ENCODE assay signal across 8 cellular contexts in genomic region chr1:212291505-212292134, GRCh38. TPM values are rescaled to one million over a fixed set of nuclear protein-coding genes. Genes with fewer than 3 reads are reported as not detected.
DNase-seq lines count a peak whose midpoint lies in the region; ATAC-seq, FAIRE-seq and TF ChIP-seq lines count a peak whose summit lies in the region.

No MANE protein-coding gene starts in this region.

- TF ChIP-seq POLR2A in uterus (IDR thresholded peaks at IDR 0.05), result no peak

- ATAC-seq in GM19328 (IDR thresholded peaks at IDR 0.05; ENCODE audit: unreplicated experiment) (peak; percentile 69), HG03558 (IDR thresholded peaks at IDR 0.05; ENCODE audit: extremely low read depth, unreplicated experiment) (peak; percentile 50)

- in situ Hi-C loops in astrocyte of the cerebellum (cut with HindIII; ENCODE audit: low sequenced_read_pairs), result loop anchor here (25.0 kb wide), 1 partner anchor 229 kb away; no protein-coding TSS in a partner anchor

- H3K27ac ChIP-seq in kidney (ENCODE audit: low read depth in 2 of 2, low read length in 2 of 2), result no peak overlapping the region
- no peak overlapping the region for H3K27ac ChIP-seq in uterus
- no peak overlapping the region for H3K27ac ChIP-seq in effector memory CD4-positive, alpha-beta T cell (ENCODE audit: insufficient read depth, low read length, poor library complexity, severe bottlenecking)

- peak; percentile 74 for TF ChIP-seq CTCF in astrocyte of the cerebellum (IDR thresholded peaks at IDR 0.05; ENCODE audit: low read depth, low read length, missing control alignments)
- TF ChIP-seq CTCF in kidney (IDR thresholded peaks at IDR 0.05; ENCODE audit: borderline replicate concordance, extremely low read depth, insufficient read depth), result peak; percentile 65
- peak; percentile 45 to 66 (median 54) for TF ChIP-seq CTCF in uterus (IDR thresholded peaks at IDR 0.05)

- H3K4me1 ChIP-seq in kidney (ENCODE audit: control insufficient read depth in 1 of 2, insufficient read depth in 1 of 2, low read depth in 1 of 2, low read length in 2 of 2) (peaks cover 4 to 22% of the 10 kb centered on the region in 2 donors), uterus (peaks cover 0 to 19% of the 10 kb centered on the region in 2 donors)
- peaks cover 36% of the 10 kb centered on the region for H3K4me1 ChIP-seq in effector memory CD4-positive, alpha-beta T cell (ENCODE audit: control insufficient read depth, insufficient read depth, low read length, poor library complexity, severe bottlenecking)

- H3K9me3 ChIP-seq in kidney (ENCODE audit: control insufficient read depth in 1 of 2, low read length in 2 of 2) (no peaks in the 10 kb centered on the region), uterus (no peaks in the 10 kb centered on the region)
- no peaks in the 10 kb centered on the region for H3K9me3 ChIP-seq in effector memory CD4-positive, alpha-beta T cell (ENCODE audit: control insufficient read depth, low read length)

- H3K9ac ChIP-seq in kidney (ENCODE audit: low read length in 2 of 2), result no peak overlapping the region

- peak; percentile 39 for FAIRE-seq in kidney (lab: Jason Lieb, UNC)

- intact Hi-C loops in kidney (cut with DNase I), result no loop called here
- intact Hi-C loops in uterus (cut with DNase I; ENCODE audit: low total_unique reads), result no loop called here

- H3K36me3 ChIP-seq in kidney (ENCODE audit: control insufficient read depth in 1 of 2, insufficient read depth in 2 of 2, low read length in 2 of 2) (no peaks in the 10 kb centered on the region), uterus (no peaks in the 10 kb centered on the region)
- H3K36me3 ChIP-seq in effector memory CD4-positive, alpha-beta T cell (ENCODE audit: control insufficient read depth, insufficient read depth, low read length), result no peaks in the 10 kb centered on the region

- H3K4me3 ChIP-seq in astrocyte of the cerebellum (ENCODE audit: low read depth, low read length), result no peak overlapping the region
- no peak overlapping the region for H3K4me3 ChIP-seq in kidney (ENCODE audit: low read length in 2 of 2)
- no peak overlapping the region for H3K4me3 ChIP-seq in uterus
- H3K4me3 ChIP-seq in effector memory CD4-positive, alpha-beta T cell (ENCODE audit: insufficient read depth, low read depth, low read length, poor library complexity, severe bottlenecking), result no peak overlapping the region

- DNase-seq in COLO829 (ENCODE audit: low spot score) (peak; percentile 60), NCI-H748 (lab: John Stamatoyannopoulos, UW; ENCODE audit: unreplicated experiment) (peak; percentile 82), astrocyte of the cerebellum (ENCODE audit: low read depth) (no peak), kidney (no peak), uterus (no peak)
- DNase-seq in effector memory CD4-positive, alpha-beta T cell, result no peak

- no peaks in the 10 kb centered on the region for H3K27me3 ChIP-seq in uterus
- H3K27me3 ChIP-seq in effector memory CD4-positive, alpha-beta T cell (replicated peaks; ENCODE audit: control insufficient read depth, insufficient read depth, low read length, poor library complexity, severe bottlenecking), result no peaks in the 10 kb centered on the region

RNA-seq across cellular contexts. Expression of gene PPP2R5A, which starts 6.4 kb away (rescaled TPM):
- total RNA-seq in kidney, result 67.3 TPM
- 36.6 TPM for polyA plus RNA-seq in kidney (ENCODE audit: insufficient read depth, low read depth, low replicate concordance)
- total RNA-seq in uterus, result 10 to 100 TPM; 14.9 to 44.4 (median 34.6) TPM

Comparison
In these comparisons a context has a peak if more than half of its experiments do, and no peak if none do; other contexts are left out.
1. DNase-seq: peak in COLO829 (single experiment) and NCI-H748 (single experiment); none in astrocyte of the cerebellum (single experiment), kidney (single experiment), uterus (0 of 2) and effector memory CD4-positive, alpha-beta T cell (0 of 3).
2. Peak in every context shown above with its lines, with median percentiles within 50 percentile points of each other: CTCF ChIP-seq.